In genomic region chr15:76337739-76338554, GRCh38 we compare ENCODE assay signal across 1 cellular context.
TF ChIP-seq lines count a peak whose summit lies in the region.

No MANE protein-coding gene starts in this region.

TF ChIP-seq in HepG2, 621 proteins besides CTCF, POLR2A, EP300 and RAD21 (continued from another document and continues in another):
- no peak; the same call in 1 of the 2 replicates for TF ChIP-seq ZNF318 (CRISPR knock-in tag; IDR thresholded peaks at IDR 0.05)
- TF ChIP-seq PCBP2 (optimal IDR thresholded peaks at IDR 0.05; ENCODE audit: low read depth, low read length, poor library complexity, severe bottlenecking), result no peak
- TF ChIP-seq GATA4 (IDR thresholded peaks at IDR 0.05; ENCODE audit: borderline replicate concordance, low read depth), result no peak
- TF ChIP-seq ZNF331 (CRISPR knock-in tag; IDR thresholded peaks at IDR 0.05), result 0 out of 2 replicates have a peak, but pooled peaks have one; percentile 23
- no peak for TF ChIP-seq ZNF616 (CRISPR knock-in tag; IDR thresholded peaks at IDR 0.05; ENCODE audit: low read depth)
- no peak for TF ChIP-seq ZNF576 (CRISPR knock-in tag; IDR thresholded peaks at IDR 0.05)
- TF ChIP-seq FOXK1 (CRISPR knock-in tag; IDR thresholded peaks at IDR 0.05; ENCODE audit: borderline replicate concordance, low read depth), result no peak
- no peak for TF ChIP-seq MZF1 (CRISPR knock-in tag; IDR thresholded peaks at IDR 0.05; ENCODE audit: borderline replicate concordance)
- TF ChIP-seq ZBTB20 (CRISPR knock-in tag; IDR thresholded peaks at IDR 0.05; ENCODE audit: borderline replicate concordance, low read depth), result peak; percentile 32; the same call in 1 of the 2 replicates
- TF ChIP-seq PAXIP1 (CRISPR knock-in tag; conservative IDR thresholded peaks at IDR 0.05), result 0 out of 2 replicates have a peak, but pooled peaks have one; percentile 29
- no peak for TF ChIP-seq NFIB (CRISPR knock-in tag; IDR thresholded peaks at IDR 0.05; ENCODE audit: borderline replicate concordance)
- no peak for TF ChIP-seq ZMYM3 (CRISPR knock-in tag; IDR thresholded peaks at IDR 0.05)
- TF ChIP-seq ZFY (CRISPR knock-in tag; IDR thresholded peaks at IDR 0.05), result peak; percentile 94
- 0 out of 2 replicates have a peak, but pooled peaks have one; percentile 6 for TF ChIP-seq ZNF234 (CRISPR knock-in tag; conservative IDR thresholded peaks at IDR 0.05)
- no peak for TF ChIP-seq DNMT3B (CRISPR knock-in tag; conservative IDR thresholded peaks at IDR 0.05)
- TF ChIP-seq GPN1 (CRISPR knock-in tag; IDR thresholded peaks at IDR 0.05; ENCODE audit: borderline replicate concordance), result no peak
- TF ChIP-seq NCOA5 (CRISPR knock-in tag; IDR thresholded peaks at IDR 0.05), result no peak
- TF ChIP-seq YY1 (IDR thresholded peaks at IDR 0.05; ENCODE audit: insufficient read depth, insufficient replicate concordance, low read depth, low read length), result no peak
- TF ChIP-seq SNAPC5 (CRISPR knock-in tag; IDR thresholded peaks at IDR 0.05; ENCODE audit: borderline replicate concordance), result peak; percentile 57; the same call in 1 of the 2 replicates
- no peak for TF ChIP-seq NFYC (CRISPR knock-in tag; IDR thresholded peaks at IDR 0.05)
- no peak for TF ChIP-seq ZNF260 (CRISPR knock-in tag; IDR thresholded peaks at IDR 0.05; ENCODE audit: borderline replicate concordance, low read depth)
- no peak for TF ChIP-seq MNT (IDR thresholded peaks at IDR 0.05)
- TF ChIP-seq SMAD3 (CRISPR knock-in tag; IDR thresholded peaks at IDR 0.05), result no peak
- no peak for TF ChIP-seq ZNF850 (CRISPR knock-in tag; conservative IDR thresholded peaks at IDR 0.05)
- TF ChIP-seq NFAT5 (CRISPR knock-in tag; IDR thresholded peaks at IDR 0.05), result peak; percentile 90
- no peak for TF ChIP-seq ZNF577 (CRISPR knock-in tag; IDR thresholded peaks at IDR 0.05; ENCODE audit: borderline replicate concordance, low read depth)
- TF ChIP-seq XBP1 (CRISPR knock-in tag; IDR thresholded peaks at IDR 0.05), result no peak
- TF ChIP-seq NR2F1 (CRISPR knock-in tag; IDR thresholded peaks at IDR 0.05), result no peak
- no peak for TF ChIP-seq RARG (CRISPR knock-in tag; IDR thresholded peaks at IDR 0.05; ENCODE audit: low read depth)
- TF ChIP-seq ZNF496 (CRISPR knock-in tag; IDR thresholded peaks at IDR 0.05; ENCODE audit: insufficient replicate concordance), result no peak
- peak; percentile 62; the same call in 1 of the 2 replicates for TF ChIP-seq ZNF124 (CRISPR knock-in tag; IDR thresholded peaks at IDR 0.05)
- no peak for TF ChIP-seq NCOA2 (CRISPR knock-in tag; IDR thresholded peaks at IDR 0.05)
- no peak for TF ChIP-seq HIC2 (CRISPR knock-in tag; IDR thresholded peaks at IDR 0.05; ENCODE audit: low read depth)
- no peak for TF ChIP-seq ZNF121 (CRISPR knock-in tag; IDR thresholded peaks at IDR 0.05)
- TF ChIP-seq MXD3 (CRISPR knock-in tag; IDR thresholded peaks at IDR 0.05), result no peak; the same call in 1 of the 2 replicates
- TF ChIP-seq CCAR2 (optimal IDR thresholded peaks at IDR 0.05; ENCODE audit: low read depth, low read length), result no peak
- peak; percentile 88; the same call in 1 of the 2 replicates for TF ChIP-seq NFKB2 (CRISPR knock-in tag; IDR thresholded peaks at IDR 0.05; ENCODE audit: borderline replicate concordance)
- TF ChIP-seq KDM5B (CRISPR knock-in tag; IDR thresholded peaks at IDR 0.05; ENCODE audit: borderline replicate concordance), result peak; percentile 93
- peak; percentile 53; the same call in 1 of the 2 replicates for TF ChIP-seq ZNF343 (CRISPR knock-in tag; IDR thresholded peaks at IDR 0.05)
- no peak for TF ChIP-seq SOX6 (IDR thresholded peaks at IDR 0.05)
- peak; percentile 21; the same call in 1 of the 2 replicates for TF ChIP-seq SOX6 (CRISPR knock-in tag; IDR thresholded peaks at IDR 0.05)
- TF ChIP-seq U2AF2 (IDR thresholded peaks at IDR 0.05; ENCODE audit: low read depth, low read length), result no peak
